16 cellular contexts compared by ENCODE assay signal in genomic region chr2:158266106-158266505, GRCh38.
"Had no signal": no experiment of that assay in that cellular context is flagged by ENCODE, and none has a peak within 500 bp of the region (broad histone marks: within the 10 kb centered on the region; RNA-seq: fewer than 3 reads in every experiment).

No MANE protein-coding gene starts in this region.

- DNase-seq: activated CD4-positive, alpha-beta T cell treated with anti-CD3 and anti-CD28 coated beads for 1 hour; activated CD4-positive, alpha-beta T cell treated with anti-CD3 and anti-CD28 coated beads, Interleukin-2, amount 50 U/mL, for 48 hours; activated CD8-positive, alpha-beta memory T cell treated with anti-CD3 and anti-CD28 coated beads, Interleukin-2, amount 10 ng/mL, durations not matched to agents 7 days and 5 days; activated gamma-delta T cell; activated naive CD8-positive, alpha-beta T cell treated with anti-CD3 and anti-CD28 coated beads, Interleukin-2, amount 10 ng/mL, durations not matched to agents 7 days and 5 days; activated T-cell treated with anti-CD3 and anti-CD28 coated beads, Interleukin-2, amount 50 U/mL, for 24 hours; endodermal cell; erythroblast; lower lobe of right lung; naive B cell had no signal

- H3K27ac Mint-ChIP-seq: activated CD8-positive, alpha-beta memory T cell treated with anti-CD3 and anti-CD28 coated beads, Interleukin-2, amount 10 ng/mL, durations not matched to agents 7 days and 5 days; activated naive CD8-positive, alpha-beta T cell treated with anti-CD3 and anti-CD28 coated beads, Interleukin-2, amount 10 ng/mL, durations not matched to agents 7 days and 5 days; activated T-cell treated with anti-CD3 and anti-CD28 coated beads, Interleukin-2, amount 50 U/mL, for 24 hours; endodermal cell; mesothelial cell of epicardium; stimulated activated effector memory CD8-positive, alpha-beta T cell treated with anti-CD3 and anti-CD28 coated beads, Interleukin-12 subunit alpha, Interleukin-12 subunit beta, amount 100 ng/mL, for 72 hours had no signal

- H3K9me3 Mint-ChIP-seq: activated naive CD8-positive, alpha-beta T cell treated with anti-CD3 and anti-CD28 coated beads, Interleukin-2, amount 10 ng/mL, durations not matched to agents 7 days and 5 days; activated T-cell treated with anti-CD3 and anti-CD28 coated beads, Interleukin-2, amount 50 U/mL, for 24 hours; endodermal cell; stimulated activated effector memory CD8-positive, alpha-beta T cell treated with anti-CD3 and anti-CD28 coated beads, Interleukin-12 subunit alpha, Interleukin-12 subunit beta, amount 100 ng/mL, for 72 hours had no signal

- H3K36me3 Mint-ChIP-seq: activated CD8-positive, alpha-beta memory T cell treated with anti-CD3 and anti-CD28 coated beads, Interleukin-2, amount 10 ng/mL, durations not matched to agents 7 days and 5 days; activated naive CD8-positive, alpha-beta T cell treated with anti-CD3 and anti-CD28 coated beads, Interleukin-2, amount 10 ng/mL, durations not matched to agents 7 days and 5 days; mesothelial cell of epicardium; naive B cell; stimulated activated effector memory CD8-positive, alpha-beta T cell treated with anti-CD3 and anti-CD28 coated beads, Interleukin-12 subunit alpha, Interleukin-12 subunit beta, amount 100 ng/mL, for 72 hours had no signal

- H3K36me3 ChIP-seq: ascending aorta, lower lobe of right lung, neutrophil, tibial nerve, vagina had no signal

- H3K4me1 Mint-ChIP-seq: activated CD8-positive, alpha-beta memory T cell treated with anti-CD3 and anti-CD28 coated beads, Interleukin-2, amount 10 ng/mL, durations not matched to agents 7 days and 5 days; activated naive CD8-positive, alpha-beta T cell treated with anti-CD3 and anti-CD28 coated beads, Interleukin-2, amount 10 ng/mL, durations not matched to agents 7 days and 5 days; endodermal cell; mesothelial cell of epicardium; naive B cell; stimulated activated effector memory CD8-positive, alpha-beta T cell treated with anti-CD3 and anti-CD28 coated beads, Interleukin-12 subunit alpha, Interleukin-12 subunit beta, amount 100 ng/mL, for 72 hours had no signal

- H3K4me3 Mint-ChIP-seq: activated CD8-positive, alpha-beta memory T cell treated with anti-CD3 and anti-CD28 coated beads, Interleukin-2, amount 10 ng/mL, durations not matched to agents 7 days and 5 days; activated naive CD8-positive, alpha-beta T cell treated with anti-CD3 and anti-CD28 coated beads, Interleukin-2, amount 10 ng/mL, durations not matched to agents 7 days and 5 days; activated T-cell treated with anti-CD3 and anti-CD28 coated beads, Interleukin-2, amount 50 U/mL, for 24 hours; endodermal cell; mesothelial cell of epicardium; naive B cell; stimulated activated effector memory CD8-positive, alpha-beta T cell treated with anti-CD3 and anti-CD28 coated beads, Interleukin-12 subunit alpha, Interleukin-12 subunit beta, amount 100 ng/mL, for 72 hours had no signal

- H3K4me3 ChIP-seq: ascending aorta, lower lobe of right lung, tibial nerve, vagina had no signal

- H3K27me3 Mint-ChIP-seq: activated CD8-positive, alpha-beta memory T cell treated with anti-CD3 and anti-CD28 coated beads, Interleukin-2, amount 10 ng/mL, durations not matched to agents 7 days and 5 days; naive B cell had no signal

- H3K9me3 ChIP-seq: ascending aorta, lower lobe of right lung, neutrophil, tibial nerve, vagina had no signal

- H3K4me1 ChIP-seq: ascending aorta, lower lobe of right lung, tibial nerve, vagina had no signal

- H3K27ac ChIP-seq: ascending aorta, lower lobe of right lung, neutrophil, tibial nerve, vagina had no signal

- H3K27me3 ChIP-seq: ascending aorta, neutrophil, tibial nerve, vagina had no signal
